In the genomic region with DNA sequence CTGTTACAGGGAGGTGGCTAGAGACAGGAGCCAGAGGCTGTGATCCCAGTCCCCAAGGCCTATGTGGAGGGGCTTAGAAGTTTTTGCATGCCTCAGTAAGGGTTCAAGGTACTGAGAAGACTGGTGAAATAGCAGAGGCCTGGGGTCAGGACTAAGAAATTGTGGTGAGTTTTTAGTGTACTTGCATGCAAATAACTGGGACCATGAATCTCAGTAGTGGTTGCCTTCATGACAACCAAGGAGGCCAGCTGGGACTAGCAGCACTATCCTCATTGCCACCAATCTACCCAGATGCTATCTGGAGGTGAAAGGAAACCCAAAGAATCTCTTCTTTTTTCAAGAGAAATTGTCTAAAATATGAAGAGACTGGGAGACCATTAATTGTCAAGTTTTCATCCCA, we compare ENCODE assay signal across 2 cellular contexts.
TF ChIP-seq lines count a peak whose summit lies in the region.

No MANE protein-coding gene starts in this region.

TF ChIP-seq in SK-N-SH, 30 proteins besides CTCF, POLR2A, EP300 and RAD21:
- TF ChIP-seq, protein P1, sequence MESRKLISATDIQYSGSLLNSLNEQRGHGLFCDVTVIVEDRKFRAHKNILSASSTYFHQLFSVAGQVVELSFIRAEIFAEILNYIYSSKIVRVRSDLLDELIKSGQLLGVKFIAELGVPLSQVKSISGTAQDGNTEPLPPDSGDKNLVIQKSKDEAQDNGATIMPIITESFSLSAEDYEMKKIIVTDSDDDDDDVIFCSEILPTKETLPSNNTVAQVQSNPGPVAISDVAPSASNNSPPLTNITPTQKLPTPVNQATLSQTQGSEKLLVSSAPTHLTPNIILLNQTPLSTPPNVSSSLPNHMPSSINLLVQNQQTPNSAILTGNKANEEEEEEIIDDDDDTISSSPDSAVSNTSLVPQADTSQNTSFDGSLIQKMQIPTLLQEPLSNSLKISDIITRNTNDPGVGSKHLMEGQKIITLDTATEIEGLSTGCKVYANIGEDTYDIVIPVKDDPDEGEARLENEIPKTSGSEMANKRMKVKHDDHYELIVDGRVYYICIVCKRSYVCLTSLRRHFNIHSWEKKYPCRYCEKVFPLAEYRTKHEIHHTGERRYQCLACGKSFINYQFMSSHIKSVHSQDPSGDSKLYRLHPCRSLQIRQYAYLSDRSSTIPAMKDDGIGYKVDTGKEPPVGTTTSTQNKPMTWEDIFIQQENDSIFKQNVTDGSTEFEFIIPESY (IDR thresholded peaks at IDR 0.05; ENCODE audit: borderline replicate concordance, low read depth): no peak
- TF ChIP-seq USF2 (IDR thresholded peaks at IDR 0.05; ENCODE audit: borderline replicate concordance, low read depth, low read length) (no peak), FOSL2 (IDR thresholded peaks at IDR 0.05; ENCODE audit: borderline replicate concordance, low read depth) (no peak), GABPA (IDR thresholded peaks at IDR 0.05; ENCODE audit: low read depth) (no peak), MXI1 (IDR thresholded peaks at IDR 0.05; ENCODE audit: low read depth, low read length) (no peak), GATA2 (CRISPR knock-in tag; IDR thresholded peaks at IDR 0.05) (no peak), YY1 (IDR thresholded peaks at IDR 0.05; ENCODE audit: low read depth) (no peak), FOXM1 (IDR thresholded peaks at IDR 0.05; ENCODE audit: low read depth) (no peak), RFX5 (IDR thresholded peaks at IDR 0.05; ENCODE audit: low read length) (no peak), RCOR1 (IDR thresholded peaks at IDR 0.05; ENCODE audit: low read length) (no peak), POLR2AphosphoS5 (IDR thresholded peaks at IDR 0.05; ENCODE audit: low read depth, low read length) (no peak), RXRA (IDR thresholded peaks at IDR 0.05; ENCODE audit: borderline replicate concordance, low read depth) (no peak), IRF3 (IDR thresholded peaks at IDR 0.05; ENCODE audit: low read depth, low read length) (no peak), TAF1 (IDR thresholded peaks at IDR 0.05; ENCODE audit: borderline replicate concordance, low read depth, low read length) (no peak), NFIC (IDR thresholded peaks at IDR 0.05; ENCODE audit: borderline replicate concordance) (no peak), USF1 (IDR thresholded peaks at IDR 0.05; ENCODE audit: borderline replicate concordance, low read depth) (no peak), REST (IDR thresholded peaks at IDR 0.05; ENCODE audit: low read depth, low read length) (no peak)
- TF ChIP-seq, protein P2, sequence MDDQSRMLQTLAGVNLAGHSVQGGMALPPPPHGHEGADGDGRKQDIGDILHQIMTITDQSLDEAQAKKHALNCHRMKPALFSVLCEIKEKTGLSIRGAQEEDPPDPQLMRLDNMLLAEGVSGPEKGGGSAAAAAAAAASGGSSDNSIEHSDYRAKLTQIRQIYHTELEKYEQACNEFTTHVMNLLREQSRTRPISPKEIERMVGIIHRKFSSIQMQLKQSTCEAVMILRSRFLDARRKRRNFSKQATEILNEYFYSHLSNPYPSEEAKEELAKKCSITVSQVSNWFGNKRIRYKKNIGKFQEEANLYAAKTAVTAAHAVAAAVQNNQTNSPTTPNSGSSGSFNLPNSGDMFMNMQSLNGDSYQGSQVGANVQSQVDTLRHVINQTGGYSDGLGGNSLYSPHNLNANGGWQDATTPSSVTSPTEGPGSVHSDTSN (IDR thresholded peaks at IDR 0.05): no peak

TF ChIP-seq in GM23338, 12 proteins besides CTCF, POLR2A, EP300 and RAD21 (continued from another document):
- TF ChIP-seq, protein P3, sequence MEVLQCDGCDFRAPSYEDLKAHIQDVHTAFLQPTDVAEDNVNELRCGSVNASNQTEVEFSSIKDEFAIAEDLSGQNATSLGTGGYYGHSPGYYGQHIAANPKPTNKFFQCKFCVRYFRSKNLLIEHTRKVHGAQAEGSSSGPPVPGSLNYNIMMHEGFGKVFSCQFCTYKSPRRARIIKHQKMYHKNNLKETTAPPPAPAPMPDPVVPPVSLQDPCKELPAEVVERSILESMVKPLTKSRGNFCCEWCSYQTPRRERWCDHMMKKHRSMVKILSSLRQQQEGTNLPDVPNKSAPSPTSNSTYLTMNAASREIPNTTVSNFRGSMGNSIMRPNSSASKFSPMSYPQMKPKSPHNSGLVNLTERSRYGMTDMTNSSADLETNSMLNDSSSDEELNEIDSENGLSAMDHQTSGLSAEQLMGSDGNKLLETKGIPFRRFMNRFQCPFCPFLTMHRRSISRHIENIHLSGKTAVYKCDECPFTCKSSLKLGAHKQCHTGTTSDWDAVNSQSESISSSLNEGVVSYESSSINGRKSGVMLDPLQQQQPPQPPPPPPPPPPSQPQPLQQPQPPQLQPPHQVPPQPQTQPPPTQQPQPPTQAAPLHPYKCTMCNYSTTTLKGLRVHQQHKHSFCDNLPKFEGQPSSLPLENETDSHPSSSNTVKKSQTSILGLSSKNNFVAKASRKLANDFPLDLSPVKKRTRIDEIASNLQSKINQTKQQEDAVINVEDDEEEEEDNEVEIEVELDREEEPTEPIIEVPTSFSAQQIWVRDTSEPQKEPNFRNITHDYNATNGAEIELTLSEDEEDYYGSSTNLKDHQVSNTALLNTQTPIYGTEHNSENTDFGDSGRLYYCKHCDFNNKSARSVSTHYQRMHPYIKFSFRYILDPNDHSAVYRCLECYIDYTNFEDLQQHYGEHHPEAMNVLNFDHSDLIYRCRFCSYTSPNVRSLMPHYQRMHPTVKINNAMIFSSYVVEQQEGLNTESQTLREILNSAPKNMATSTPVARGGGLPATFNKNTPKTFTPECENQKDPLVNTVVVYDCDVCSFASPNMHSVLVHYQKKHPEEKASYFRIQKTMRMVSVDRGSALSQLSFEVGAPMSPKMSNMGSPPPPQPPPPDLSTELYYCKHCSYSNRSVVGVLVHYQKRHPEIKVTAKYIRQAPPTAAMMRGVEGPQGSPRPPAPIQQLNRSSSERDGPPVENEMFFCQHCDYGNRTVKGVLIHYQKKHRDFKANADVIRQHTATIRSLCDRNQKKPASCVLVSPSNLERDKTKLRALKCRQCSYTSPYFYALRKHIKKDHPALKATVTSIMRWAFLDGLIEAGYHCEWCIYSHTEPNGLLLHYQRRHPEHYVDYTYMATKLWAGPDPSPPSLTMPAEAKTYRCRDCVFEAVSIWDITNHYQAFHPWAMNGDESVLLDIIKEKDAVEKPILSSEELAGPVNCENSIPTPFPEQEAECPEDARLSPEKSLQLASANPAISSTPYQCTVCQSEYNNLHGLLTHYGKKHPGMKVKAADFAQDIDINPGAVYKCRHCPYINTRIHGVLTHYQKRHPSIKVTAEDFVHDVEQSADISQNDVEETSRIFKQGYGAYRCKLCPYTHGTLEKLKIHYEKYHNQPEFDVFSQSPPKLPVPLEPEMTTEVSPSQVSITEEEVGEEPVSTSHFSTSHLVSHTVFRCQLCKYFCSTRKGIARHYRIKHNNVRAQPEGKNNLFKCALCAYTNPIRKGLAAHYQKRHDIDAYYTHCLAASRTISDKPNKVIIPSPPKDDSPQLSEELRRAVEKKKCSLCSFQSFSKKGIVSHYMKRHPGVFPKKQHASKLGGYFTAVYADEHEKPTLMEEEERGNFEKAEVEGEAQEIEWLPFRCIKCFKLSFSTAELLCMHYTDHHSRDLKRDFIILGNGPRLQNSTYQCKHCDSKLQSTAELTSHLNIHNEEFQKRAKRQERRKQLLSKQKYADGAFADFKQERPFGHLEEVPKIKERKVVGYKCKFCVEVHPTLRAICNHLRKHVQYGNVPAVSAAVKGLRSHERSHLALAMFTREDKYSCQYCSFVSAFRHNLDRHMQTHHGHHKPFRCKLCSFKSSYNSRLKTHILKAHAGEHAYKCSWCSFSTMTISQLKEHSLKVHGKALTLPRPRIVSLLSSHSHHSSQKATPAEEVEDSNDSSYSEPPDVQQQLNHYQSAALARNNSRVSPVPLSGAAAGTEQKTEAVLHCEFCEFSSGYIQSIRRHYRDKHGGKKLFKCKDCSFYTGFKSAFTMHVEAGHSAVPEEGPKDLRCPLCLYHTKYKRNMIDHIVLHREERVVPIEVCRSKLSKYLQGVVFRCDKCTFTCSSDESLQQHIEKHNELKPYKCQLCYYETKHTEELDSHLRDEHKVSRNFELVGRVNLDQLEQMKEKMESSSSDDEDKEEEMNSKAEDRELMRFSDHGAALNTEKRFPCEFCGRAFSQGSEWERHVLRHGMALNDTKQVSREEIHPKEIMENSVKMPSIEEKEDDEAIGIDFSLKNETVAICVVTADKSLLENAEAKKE (CRISPR knock-in tag; IDR thresholded peaks at IDR 0.05): no peak
- no peak for TF ChIP-seq ZNF114 (CRISPR knock-in tag; IDR thresholded peaks at IDR 0.05)
- TF ChIP-seq, protein P4, sequence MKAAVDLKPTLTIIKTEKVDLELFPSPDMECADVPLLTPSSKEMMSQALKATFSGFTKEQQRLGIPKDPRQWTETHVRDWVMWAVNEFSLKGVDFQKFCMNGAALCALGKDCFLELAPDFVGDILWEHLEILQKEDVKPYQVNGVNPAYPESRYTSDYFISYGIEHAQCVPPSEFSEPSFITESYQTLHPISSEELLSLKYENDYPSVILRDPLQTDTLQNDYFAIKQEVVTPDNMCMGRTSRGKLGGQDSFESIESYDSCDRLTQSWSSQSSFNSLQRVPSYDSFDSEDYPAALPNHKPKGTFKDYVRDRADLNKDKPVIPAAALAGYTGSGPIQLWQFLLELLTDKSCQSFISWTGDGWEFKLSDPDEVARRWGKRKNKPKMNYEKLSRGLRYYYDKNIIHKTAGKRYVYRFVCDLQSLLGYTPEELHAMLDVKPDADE (IDR thresholded peaks at IDR 0.05): no peak
- no peak for TF ChIP-seq POLR2AphosphoS5 (IDR thresholded peaks at IDR 0.05; ENCODE audit: low read depth)
- no peak for TF ChIP-seq CREB1 (CRISPR knock-in tag; IDR thresholded peaks at IDR 0.05; ENCODE audit: low read depth)
- TF ChIP-seq REST (IDR thresholded peaks at IDR 0.05; ENCODE audit: unreplicated experiment): no peak
- no peak for TF ChIP-seq EZH2phosphoT487 (IDR thresholded peaks at IDR 0.05; ENCODE audit: unreplicated experiment)
